Comparison of ENCODE assay signal across 10 cellular contexts in genomic region chr6:31831350-31832215, GRCh38. TPM values are rescaled to one million over a fixed set of nuclear protein-coding genes. Genes with fewer than 3 reads are reported as not detected.
A peak's percentile ranks its signal among the peaks of the same experiment; 100 is the strongest.
DNase-seq lines count a peak whose midpoint lies in the region; ATAC-seq, FAIRE-seq and TF ChIP-seq lines count a peak whose summit lies in the region.
"Had no signal": no experiment of that assay in that cellular context is flagged by ENCODE, and none has a peak within 500 bp of the region (broad histone marks: within the 10 kb centered on the region; RNA-seq: fewer than 3 reads in every experiment).

No MANE protein-coding gene starts in this region.

- H3K4me3 ChIP-seq in hepatocyte = peak overlapping the region; percentile 75

- peaks cover 29% of the 10 kb centered on the region for H3K36me3 Mint-ChIP-seq in T-helper 2 cell treated with Interferon-gamma antibody and Interleukin-4, amounts not matched to agents 5 μg/mL and 100 μg/mL, for 36 hours (ENCODE audit: low read depth)
- peaks cover 18 to 19% of the 10 kb centered on the region in 2 donors for H3K36me3 Mint-ChIP-seq in stimulated activated naive B cell treated with anti-CD40 and anti-IgM and Interleukin-4, amounts not matched to agents 10 μg/mL and 1 μg/mL and 100 μg/mL, for 72 hours

- no peak overlapping the region for H2AFZ ChIP-seq in hepatocyte

- H3K27me3 ChIP-seq in hepatocyte = no peaks in the 10 kb centered on the region

- H3K79me2 ChIP-seq in hepatocyte = peaks cover 54% of the 10 kb centered on the region

- H3K4me1 Mint-ChIP-seq in T-helper 2 cell treated with Interferon-gamma antibody and Interleukin-4, amounts not matched to agents 5 μg/mL and 100 μg/mL, for 36 hours (ENCODE audit: low read depth) = peaks cover 24% of the 10 kb centered on the region
- H3K4me1 Mint-ChIP-seq in stimulated activated naive B cell treated with anti-CD40 and anti-IgM and Interleukin-4, amounts not matched to agents 10 μg/mL and 1 μg/mL and 100 μg/mL, for 72 hours = peaks cover 22 to 50% of the 10 kb centered on the region in 2 donors

- no peak for FAIRE-seq in frontal cortex (lab: Jason Lieb, UNC)
- FAIRE-seq: endometrium had no signal

- no peak for ATAC-seq in stimulated activated naive B cell treated with anti-CD40 and anti-IgM and Interleukin-4, amounts not matched to agents 10 μg/mL and 1 μg/mL and 100 μg/mL, for 72 hours (replicated peaks)
- ATAC-seq in HG03565 (IDR thresholded peaks at IDR 0.05; ENCODE audit: unreplicated experiment) = no peak

- no peaks in the 10 kb centered on the region for H3K9me3 Mint-ChIP-seq in T-helper 2 cell treated with Interferon-gamma antibody and Interleukin-4, amounts not matched to agents 5 μg/mL and 100 μg/mL, for 36 hours
- no peaks in the 10 kb centered on the region for H3K9me3 Mint-ChIP-seq in stimulated activated naive B cell treated with anti-CD40 and anti-IgM and Interleukin-4, amounts not matched to agents 10 μg/mL and 1 μg/mL and 100 μg/mL, for 72 hours

- 92% methylated on average over 15 of the region's 15 CpGs for WGBS in hepatocyte (ENCODE audit: low lambda C conversion rate, missing lambda C conversion rate)

- H3K9me3 ChIP-seq in hepatocyte (ENCODE audit: low read depth) = no peaks in the 10 kb centered on the region

- H3K27ac ChIP-seq in VCaP (peak overlapping the region; percentile 66), hepatocyte (peak overlapping the region; percentile 86)

- no peak for DNase-seq in T-helper 2 cell treated with Interferon-gamma antibody and Interleukin-4, amounts not matched to agents 5 μg/mL and 100 μg/mL, for 36 hours (ENCODE audit: low spot score)
- DNase-seq in T-helper 2 cell (no peak), hepatocyte (ENCODE audit: low spot score) (no peak), frontal cortex (ENCODE audit: low spot score in 2 of 2) (no peak)
- DNase-seq in stimulated activated naive B cell treated with anti-CD40 and anti-IgM and Interleukin-4, amounts not matched to agents 10 μg/mL and 1 μg/mL and 100 μg/mL, for 72 hours = no peak
- no peak for DNase-seq in stimulated activated CD4-positive, alpha-beta T cell treated with anti-CD3 and anti-CD28 coated beads, Interleukin-4, amount 100 ng/mL, for 4 hours
- DNase-seq: SHP77 treated with DMSO at 0.1 percent for 48 hours had no signal

- no peak overlapping the region for H3K27ac Mint-ChIP-seq in T-helper 2 cell treated with Interferon-gamma antibody and Interleukin-4, amounts not matched to agents 5 μg/mL and 100 μg/mL, for 36 hours
- peak overlapping the region; percentile 47 for H3K27ac Mint-ChIP-seq in stimulated activated naive B cell treated with anti-CD40 and anti-IgM and Interleukin-4, amounts not matched to agents 10 μg/mL and 1 μg/mL and 100 μg/mL, for 72 hours

- H3K36me3 ChIP-seq in hepatocyte (replicated peaks; ENCODE audit: insufficient read depth, low read depth) = no peaks in the 10 kb centered on the region

- H4K20me1 ChIP-seq in hepatocyte (ENCODE audit: insufficient read depth, poor library complexity, severe bottlenecking) = peaks cover 4% of the 10 kb centered on the region

- no peaks in the 10 kb centered on the region for H3K27me3 Mint-ChIP-seq in T-helper 2 cell treated with Interferon-gamma antibody and Interleukin-4, amounts not matched to agents 5 μg/mL and 100 μg/mL, for 36 hours (ENCODE audit: low read depth)
- no peaks in the 10 kb centered on the region for H3K27me3 Mint-ChIP-seq in stimulated activated naive B cell treated with anti-CD40 and anti-IgM and Interleukin-4, amounts not matched to agents 10 μg/mL and 1 μg/mL and 100 μg/mL, for 72 hours

- TF ChIP-seq CTCF in VCaP (conservative IDR thresholded peaks at IDR 0.05) = no peak
- no peak for TF ChIP-seq CTCF in hepatocyte (IDR thresholded peaks at IDR 0.05; ENCODE audit: poor library complexity)

- peak overlapping the region; percentile 92 for H3K4me3 Mint-ChIP-seq in T-helper 2 cell treated with Interferon-gamma antibody and Interleukin-4, amounts not matched to agents 5 μg/mL and 100 μg/mL, for 36 hours
- H3K4me3 Mint-ChIP-seq in stimulated activated naive B cell treated with anti-CD40 and anti-IgM and Interleukin-4, amounts not matched to agents 10 μg/mL and 1 μg/mL and 100 μg/mL, for 72 hours = peak overlapping the region in 1 of 2 donors; percentile 90

- peak overlapping the region; percentile 85 for H3K4me2 ChIP-seq in hepatocyte

- no peaks in the 10 kb centered on the region for H3K9me2 ChIP-seq in hepatocyte (replicated peaks; ENCODE audit: insufficient read depth)

- H3K4me1 ChIP-seq in hepatocyte (ENCODE audit: insufficient read depth) = peaks cover 15% of the 10 kb centered on the region

RNA-seq across cellular contexts. Expression of gene HSPA1B, which starts 4.0 kb away (rescaled TPM):
- total RNA-seq in hepatocyte (172 and 177 TPM in 2 replicates), frontal cortex (180 TPM)
- 82.1 and 111 TPM in 2 replicates for polyA plus RNA-seq in hepatocyte

RNA-seq across cellular contexts. Expression of gene HSPA1A, which starts 16.2 kb away (rescaled TPM):
- 83.3 and 84.3 TPM in 2 replicates for total RNA-seq in hepatocyte
- 50.0 and 82.2 TPM in 2 replicates for polyA plus RNA-seq in hepatocyte
- total RNA-seq in frontal cortex = 111 TPM

RNA-seq across cellular contexts. Expression of gene HSPA1L, which starts 16.5 kb away (rescaled TPM):
- total RNA-seq in hepatocyte (1.4 and 2.2 TPM in 2 replicates), frontal cortex (5.7 TPM)
- polyA plus RNA-seq in hepatocyte = 1.0 and 2.7 TPM in 2 replicates

RNA-seq across cellular contexts. Expression of gene LSM2, which starts 24.8 kb away (rescaled TPM):
- 42.9 and 51.9 TPM in 2 replicates for total RNA-seq in hepatocyte
- 48.7 and 57.9 TPM in 2 replicates for polyA plus RNA-seq in hepatocyte
- 23.6 TPM for total RNA-seq in frontal cortex

RNA-seq across cellular contexts. Expression of gene NEU1, which starts 31.0 kb away (rescaled TPM):
- total RNA-seq in hepatocyte (402 and 407 TPM in 2 replicates), frontal cortex (19.6 TPM)
- 331 and 388 TPM in 2 replicates for polyA plus RNA-seq in hepatocyte
